9 cellular contexts compared by ENCODE assay signal in the genomic region with DNA sequence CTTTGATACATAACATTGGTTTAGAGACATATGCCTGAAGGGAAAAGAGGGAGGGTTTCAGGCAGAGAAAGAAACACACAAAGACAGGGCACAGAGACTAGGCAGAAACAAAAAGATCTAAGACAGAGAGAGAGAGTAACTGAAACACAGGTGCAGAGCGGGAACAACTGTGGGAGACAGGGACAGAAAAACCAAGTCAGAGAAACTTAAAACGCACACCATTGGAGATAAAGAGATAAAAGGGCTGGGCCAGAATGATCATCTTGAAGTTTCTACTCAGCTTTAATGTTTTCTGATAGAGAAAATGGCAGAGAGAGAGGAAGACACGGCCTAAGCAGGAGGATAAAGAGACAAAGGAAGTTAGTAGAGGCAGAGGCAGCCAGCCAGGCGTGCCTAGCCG. TPM values are rescaled to one million over a fixed set of nuclear protein-coding genes. Genes with fewer than 3 reads are reported as not detected.
DNase-seq lines count a peak whose midpoint lies in the region; ATAC-seq, FAIRE-seq and TF ChIP-seq lines count a peak whose summit lies in the region.
"Had no signal": no experiment of that assay in that cellular context is flagged by ENCODE, and none has a peak within 500 bp of the region (broad histone marks: within the 10 kb centered on the region; RNA-seq: fewer than 3 reads in every experiment).

No MANE protein-coding gene starts in this region.

- H3K27me3 ChIP-seq in BLaER1: no peaks in the 10 kb centered on the region
- no peaks in the 10 kb centered on the region for H3K27me3 ChIP-seq in HUES64 (ENCODE audit: insufficient read depth, low read length)
- no peaks in the 10 kb centered on the region for H3K27me3 ChIP-seq in bronchial epithelial cell (ENCODE audit: control insufficient read depth, insufficient read depth, low read length)

- H3K4me1 Mint-ChIP-seq in natural killer cell: peaks cover 24 to 28% of the 10 kb centered on the region in 2 donors

- no peak for FAIRE-seq in bronchial epithelial cell (lab: Jason Lieb, UNC)

- H3K27ac ChIP-seq in BLaER1: peak overlapping the region; percentile 93
- H3K27ac ChIP-seq in HUES64 (ENCODE audit: low read depth, low read length): no peak overlapping the region

- DNase-seq in bronchial epithelial cell (ENCODE audit: low read depth): no peak
- DNase-seq in natural killer cell: no peak
- DNase-seq in NCI-H187 treated with DMSO at 0.1 percent for 48 hours (lab: John Stamatoyannopoulos, UW): no peak
- DNase-seq in NCI-H2029 (lab: John Stamatoyannopoulos, UW): no peak
- no peak for DNase-seq in GM10266 (ENCODE audit: extremely low spot score)
- no peak for DNase-seq in hippocampal formation (lab: John Stamatoyannopoulos, UW)

- TF ChIP-seq CTCF in bronchial epithelial cell (IDR thresholded peaks at IDR 0.05; ENCODE audit: insufficient read depth, low read length, severe bottlenecking): no peak
- no peak for TF ChIP-seq CTCF in natural killer cell (IDR thresholded peaks at IDR 0.05)
- no peak for TF ChIP-seq CTCF in GM10266 (IDR thresholded peaks at IDR 0.05; ENCODE audit: control insufficient read depth, insufficient read depth, low read depth, missing control alignments)

- H3K4me1 ChIP-seq in BLaER1 (peaks cover 42% of the 10 kb centered on the region), HUES64 (ENCODE audit: insufficient read depth, low read length) (peaks cover 31% of the 10 kb centered on the region)

- no peaks in the 10 kb centered on the region for H4K20me1 ChIP-seq in BLaER1

- H3K9me3 Mint-ChIP-seq in natural killer cell: no peaks in the 10 kb centered on the region

- peak overlapping the region; percentile 91 for H3K9ac ChIP-seq in BLaER1
- H3K9ac ChIP-seq in HUES64 (ENCODE audit: low read depth, low read length): peak overlapping the region; percentile 67

- ATAC-seq in natural killer cell: no peak

- H3K9me3 ChIP-seq in BLaER1 (no peaks in the 10 kb centered on the region), HUES64 (ENCODE audit: insufficient read depth, low read depth, low read length) (no peaks in the 10 kb centered on the region)

- 24% methylated on average over 5 of the region's 5 CpGs for WGBS in HUES64

- intact Hi-C loops in natural killer cell (cut with micrococcal nuclease): loop anchor here (1.0 to 5.0 kb wide), 3 partner anchors 21 to 1665 kb away; no protein-coding TSS in a partner anchor

- H3K36me3 Mint-ChIP-seq in natural killer cell: no peaks in the 10 kb centered on the region

- H3K27ac Mint-ChIP-seq in natural killer cell: peak overlapping the region; percentile 7 to 79

- H3K4me3 ChIP-seq in BLaER1 (peak overlapping the region; percentile 76), HUES64 (ENCODE audit: low read length) (peak overlapping the region; percentile 58), bronchial epithelial cell (ENCODE audit: low read depth, low read length) (peak overlapping the region; percentile 47)

- peak overlapping the region; percentile 91 for H3K4me3 Mint-ChIP-seq in natural killer cell

- peak overlapping the region; percentile 97 for H3K4me2 ChIP-seq in BLaER1

- H3K36me3 ChIP-seq in BLaER1 (peaks cover 14% of the 10 kb centered on the region; the same call in 1 of the 2 replicates), HUES64 (ENCODE audit: insufficient read depth, low read length) (no peaks in the 10 kb centered on the region; the same call in 1 of the 2 replicates), bronchial epithelial cell (ENCODE audit: control insufficient read depth, insufficient read depth, low read length) (no peaks in the 10 kb centered on the region)

- no peaks in the 10 kb centered on the region for H3K27me3 Mint-ChIP-seq in natural killer cell (ENCODE audit: low read depth in 2 of 2)

RNA-seq across cellular contexts. Expression of gene UNC5CL, which starts 11.8 kb away (rescaled TPM):
- polyA plus RNA-seq in HUES64 (2013, experiment 1 of 2): 0.60 TPM
- 0.95 TPM for polyA plus RNA-seq in HUES64 (2013, experiment 2 of 2)
- 0.26 TPM in 2 replicates for total RNA-seq in bronchial epithelial cell
- 1 to 10 TPM; 2.1 to 5.3 (median 4.4) TPM for total RNA-seq in natural killer cell

RNA-seq across cellular contexts. Expression of gene TSPO2, which starts 15.0 kb away (rescaled TPM):
- polyA plus RNA-seq in HUES64 (2013, experiment 1 of 2): not detected
- polyA plus RNA-seq in HUES64 (2013, experiment 2 of 2): not detected
- total RNA-seq in bronchial epithelial cell (not detected in 2 replicates), natural killer cell (not detected)
- total RNA-seq: HT-29 had no signal

RNA-seq across cellular contexts. Expression of gene APOBEC2, which starts 25.8 kb away (rescaled TPM):
- polyA plus RNA-seq in HUES64 (2013, experiment 1 of 2): not detected
- polyA plus RNA-seq in HUES64 (2013, experiment 2 of 2): not detected
- total RNA-seq in bronchial epithelial cell (not detected in 2 replicates), natural killer cell (not detected)
- total RNA-seq: HT-29 had no signal

RNA-seq across cellular contexts. Expression of gene OARD1, which starts 44.9 kb away (rescaled TPM):
- 31.7 TPM for polyA plus RNA-seq in HUES64 (2013, experiment 1 of 2)
- 40.3 TPM for polyA plus RNA-seq in HUES64 (2013, experiment 2 of 2)
- total RNA-seq in bronchial epithelial cell (18.2 and 19.5 TPM in 2 replicates), natural killer cell (10 to 100 TPM; 30.8 to 36.7 (median 35.5) TPM)

RNA-seq across cellular contexts. Expression of gene NFYA, which starts 45.5 kb away (rescaled TPM):
- polyA plus RNA-seq in HUES64 (2013, experiment 1 of 2): 29.5 TPM
- 29.9 TPM for polyA plus RNA-seq in HUES64 (2013, experiment 2 of 2)
- 20.5 and 25.5 TPM in 2 replicates for total RNA-seq in bronchial epithelial cell
- 10 to 100 TPM; 27.5 to 33.1 (median 33.0) TPM for total RNA-seq in natural killer cell
